In the genomic region with DNA sequence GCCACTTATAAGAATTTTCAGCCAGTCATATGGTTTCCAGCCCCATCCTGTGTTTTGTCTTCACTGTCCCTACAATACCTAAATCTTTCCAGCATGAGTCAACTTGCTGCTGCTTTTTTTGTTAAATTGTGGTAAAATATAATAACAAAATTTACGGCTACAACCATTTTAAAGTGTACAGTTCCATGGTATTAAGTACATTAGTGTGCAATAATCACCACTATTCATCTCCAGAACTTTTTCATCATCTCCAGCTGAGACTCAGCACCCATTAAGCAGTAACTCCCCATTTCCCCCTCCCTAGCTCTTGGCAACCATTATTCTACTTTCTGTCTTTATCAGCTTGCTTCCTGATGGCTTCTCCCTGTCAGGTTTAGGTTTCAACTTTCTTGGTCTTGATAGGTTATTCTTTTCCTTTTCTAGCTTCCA, we compare ENCODE assay signal across 1 cellular context.
TF ChIP-seq lines count a peak whose summit lies in the region.

No MANE protein-coding gene starts in this region.

TF ChIP-seq in GM23338, 12 proteins besides CTCF, POLR2A, EP300 and RAD21 (continued from another document):
- TF ChIP-seq STAT1 (IDR thresholded peaks at IDR 0.05; ENCODE audit: unreplicated experiment) (no peak), JUNB (IDR thresholded peaks at IDR 0.05; ENCODE audit: unreplicated experiment) (no peak), EZH2 (IDR thresholded peaks at IDR 0.05; ENCODE audit: low read depth, unreplicated experiment) (no peak), ZNF331 (CRISPR knock-in tag; IDR thresholded peaks at IDR 0.05; ENCODE audit: low read depth) (no peak), CREB1 (CRISPR knock-in tag; IDR thresholded peaks at IDR 0.05; ENCODE audit: low read depth) (no peak), POLR2AphosphoS5 (IDR thresholded peaks at IDR 0.05; ENCODE audit: low read depth) (no peak)
- TF ChIP-seq, protein P1, sequence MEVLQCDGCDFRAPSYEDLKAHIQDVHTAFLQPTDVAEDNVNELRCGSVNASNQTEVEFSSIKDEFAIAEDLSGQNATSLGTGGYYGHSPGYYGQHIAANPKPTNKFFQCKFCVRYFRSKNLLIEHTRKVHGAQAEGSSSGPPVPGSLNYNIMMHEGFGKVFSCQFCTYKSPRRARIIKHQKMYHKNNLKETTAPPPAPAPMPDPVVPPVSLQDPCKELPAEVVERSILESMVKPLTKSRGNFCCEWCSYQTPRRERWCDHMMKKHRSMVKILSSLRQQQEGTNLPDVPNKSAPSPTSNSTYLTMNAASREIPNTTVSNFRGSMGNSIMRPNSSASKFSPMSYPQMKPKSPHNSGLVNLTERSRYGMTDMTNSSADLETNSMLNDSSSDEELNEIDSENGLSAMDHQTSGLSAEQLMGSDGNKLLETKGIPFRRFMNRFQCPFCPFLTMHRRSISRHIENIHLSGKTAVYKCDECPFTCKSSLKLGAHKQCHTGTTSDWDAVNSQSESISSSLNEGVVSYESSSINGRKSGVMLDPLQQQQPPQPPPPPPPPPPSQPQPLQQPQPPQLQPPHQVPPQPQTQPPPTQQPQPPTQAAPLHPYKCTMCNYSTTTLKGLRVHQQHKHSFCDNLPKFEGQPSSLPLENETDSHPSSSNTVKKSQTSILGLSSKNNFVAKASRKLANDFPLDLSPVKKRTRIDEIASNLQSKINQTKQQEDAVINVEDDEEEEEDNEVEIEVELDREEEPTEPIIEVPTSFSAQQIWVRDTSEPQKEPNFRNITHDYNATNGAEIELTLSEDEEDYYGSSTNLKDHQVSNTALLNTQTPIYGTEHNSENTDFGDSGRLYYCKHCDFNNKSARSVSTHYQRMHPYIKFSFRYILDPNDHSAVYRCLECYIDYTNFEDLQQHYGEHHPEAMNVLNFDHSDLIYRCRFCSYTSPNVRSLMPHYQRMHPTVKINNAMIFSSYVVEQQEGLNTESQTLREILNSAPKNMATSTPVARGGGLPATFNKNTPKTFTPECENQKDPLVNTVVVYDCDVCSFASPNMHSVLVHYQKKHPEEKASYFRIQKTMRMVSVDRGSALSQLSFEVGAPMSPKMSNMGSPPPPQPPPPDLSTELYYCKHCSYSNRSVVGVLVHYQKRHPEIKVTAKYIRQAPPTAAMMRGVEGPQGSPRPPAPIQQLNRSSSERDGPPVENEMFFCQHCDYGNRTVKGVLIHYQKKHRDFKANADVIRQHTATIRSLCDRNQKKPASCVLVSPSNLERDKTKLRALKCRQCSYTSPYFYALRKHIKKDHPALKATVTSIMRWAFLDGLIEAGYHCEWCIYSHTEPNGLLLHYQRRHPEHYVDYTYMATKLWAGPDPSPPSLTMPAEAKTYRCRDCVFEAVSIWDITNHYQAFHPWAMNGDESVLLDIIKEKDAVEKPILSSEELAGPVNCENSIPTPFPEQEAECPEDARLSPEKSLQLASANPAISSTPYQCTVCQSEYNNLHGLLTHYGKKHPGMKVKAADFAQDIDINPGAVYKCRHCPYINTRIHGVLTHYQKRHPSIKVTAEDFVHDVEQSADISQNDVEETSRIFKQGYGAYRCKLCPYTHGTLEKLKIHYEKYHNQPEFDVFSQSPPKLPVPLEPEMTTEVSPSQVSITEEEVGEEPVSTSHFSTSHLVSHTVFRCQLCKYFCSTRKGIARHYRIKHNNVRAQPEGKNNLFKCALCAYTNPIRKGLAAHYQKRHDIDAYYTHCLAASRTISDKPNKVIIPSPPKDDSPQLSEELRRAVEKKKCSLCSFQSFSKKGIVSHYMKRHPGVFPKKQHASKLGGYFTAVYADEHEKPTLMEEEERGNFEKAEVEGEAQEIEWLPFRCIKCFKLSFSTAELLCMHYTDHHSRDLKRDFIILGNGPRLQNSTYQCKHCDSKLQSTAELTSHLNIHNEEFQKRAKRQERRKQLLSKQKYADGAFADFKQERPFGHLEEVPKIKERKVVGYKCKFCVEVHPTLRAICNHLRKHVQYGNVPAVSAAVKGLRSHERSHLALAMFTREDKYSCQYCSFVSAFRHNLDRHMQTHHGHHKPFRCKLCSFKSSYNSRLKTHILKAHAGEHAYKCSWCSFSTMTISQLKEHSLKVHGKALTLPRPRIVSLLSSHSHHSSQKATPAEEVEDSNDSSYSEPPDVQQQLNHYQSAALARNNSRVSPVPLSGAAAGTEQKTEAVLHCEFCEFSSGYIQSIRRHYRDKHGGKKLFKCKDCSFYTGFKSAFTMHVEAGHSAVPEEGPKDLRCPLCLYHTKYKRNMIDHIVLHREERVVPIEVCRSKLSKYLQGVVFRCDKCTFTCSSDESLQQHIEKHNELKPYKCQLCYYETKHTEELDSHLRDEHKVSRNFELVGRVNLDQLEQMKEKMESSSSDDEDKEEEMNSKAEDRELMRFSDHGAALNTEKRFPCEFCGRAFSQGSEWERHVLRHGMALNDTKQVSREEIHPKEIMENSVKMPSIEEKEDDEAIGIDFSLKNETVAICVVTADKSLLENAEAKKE (CRISPR knock-in tag; IDR thresholded peaks at IDR 0.05), result no peak
